In the genomic region with DNA sequence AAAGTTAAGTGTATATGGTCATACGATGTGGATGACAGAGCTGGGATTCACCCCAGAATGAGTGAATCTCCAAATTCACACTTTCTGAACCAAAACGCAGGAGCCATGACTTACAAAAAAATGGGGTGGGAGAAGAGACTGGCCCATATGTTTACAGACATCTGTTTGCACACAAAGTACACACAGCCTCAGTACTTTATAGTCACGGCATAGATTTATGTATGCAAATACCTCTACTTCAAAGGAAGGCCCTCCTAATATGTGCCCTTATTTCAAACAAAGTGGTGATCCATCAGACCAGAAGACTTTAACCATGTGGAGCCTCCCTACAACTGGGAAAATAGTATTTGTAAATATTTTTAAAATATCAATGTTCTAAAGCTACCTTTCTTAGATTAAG, we compare ENCODE assay signal across 10 cellular contexts.
"Had no signal": no experiment of that assay in that cellular context is flagged by ENCODE, and none has a peak within 500 bp of the region (broad histone marks: within the 10 kb centered on the region; RNA-seq: fewer than 3 reads in every experiment).

No MANE protein-coding gene starts in this region.

- H3K9me3 ChIP-seq: HAP-1 had no signal

- H3K9ac ChIP-seq: GM23248, KMS-11 had no signal

- FAIRE-seq: HTR-8/SVneo had no signal

- H3K27ac ChIP-seq: GM23248, KMS-11 had no signal

- H2AFZ ChIP-seq: GM23248 had no signal

- H3K4me3 Mint-ChIP-seq: HFFc6 had no signal

- H3K9me3 Mint-ChIP-seq: HFFc6, IgD-negative memory B cell had no signal

- DNase-seq: GM23248, GOT3, H7, HFFc6, KBM-7 had no signal

- ATAC-seq: HCT116 had no signal

- H3K27me3 Mint-ChIP-seq: IgD-negative memory B cell had no signal

- H3K4me3 ChIP-seq: GM23248, HAP-1 had no signal

- H3K4me2 ChIP-seq: KMS-11 had no signal

- H3K36me3 ChIP-seq: HAP-1 had no signal
